In the genomic region with DNA sequence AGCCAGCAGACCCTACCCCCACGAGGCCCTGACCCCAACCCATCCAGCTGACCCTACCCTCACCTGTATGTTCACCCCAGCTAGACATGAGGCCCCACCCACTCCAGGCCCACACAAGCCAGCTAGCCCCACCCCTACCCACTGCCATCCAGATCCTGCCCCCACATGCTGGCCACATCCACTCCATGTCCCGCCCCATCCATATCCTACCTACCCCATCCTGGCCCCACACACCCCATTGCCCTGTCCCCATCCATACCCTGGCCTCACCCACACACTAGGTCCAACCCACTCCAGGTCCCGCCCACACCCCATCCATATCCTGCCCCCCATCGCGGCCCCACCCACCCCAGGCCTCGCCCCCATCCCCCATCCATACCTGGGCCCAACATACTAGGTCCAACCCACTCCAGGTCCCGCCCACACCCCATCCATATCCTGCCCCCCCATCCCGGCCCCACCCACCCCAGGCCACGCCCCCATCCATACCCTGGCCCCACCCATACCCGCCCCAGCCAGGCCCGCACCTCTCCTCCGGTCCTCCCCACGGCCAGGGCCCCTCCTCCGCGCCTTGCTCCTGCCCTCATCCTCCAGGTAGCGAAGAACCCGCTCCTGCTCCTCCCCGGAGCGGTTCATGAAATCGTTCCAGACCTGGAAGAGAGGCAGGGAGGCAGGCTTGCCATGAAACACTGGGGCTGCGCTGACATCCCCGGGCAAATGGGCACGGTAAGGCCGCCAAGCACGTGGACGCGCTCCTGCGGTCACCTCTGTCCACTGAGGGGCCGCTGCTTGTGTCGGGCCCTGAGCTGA, we compare ENCODE assay signal across 11 cellular contexts. TPM values are rescaled to one million over a fixed set of nuclear protein-coding genes. Genes with fewer than 3 reads are reported as not detected.
DNase-seq lines count a peak whose midpoint lies in the region; ATAC-seq and TF ChIP-seq lines count a peak whose summit lies in the region.
"Had no signal": no experiment of that assay in that cellular context is flagged by ENCODE, and none has a peak within 500 bp of the region (broad histone marks: within the 10 kb centered on the region; RNA-seq: fewer than 3 reads in every experiment).

No MANE protein-coding gene starts in this region.

- CTCF ChIA-PET in CD8-positive, alpha-beta T cell (lab: Charles Lee) = no interaction called here

- POLR2A ChIA-PET in CD8-positive, alpha-beta T cell (lab: Charles Lee) = no interaction called here

- H3K27ac Mint-ChIP-seq in CD8-positive, alpha-beta T cell = no peak overlapping the region
- H3K27ac Mint-ChIP-seq in neural progenitor cell = no peak overlapping the region
- H3K27ac Mint-ChIP-seq: mesothelial cell of epicardium had no signal

- H3K27me3 ChIP-seq in CD8-positive, alpha-beta T cell (ENCODE audit: insufficient read depth, low read length) = no peaks in the 10 kb centered on the region
- H3K27me3 ChIP-seq in foreskin keratinocyte (no peaks in the 10 kb centered on the region), neural progenitor cell (no peaks in the 10 kb centered on the region), tibial nerve (no peaks in the 10 kb centered on the region)
- H3K27me3 ChIP-seq: body of pancreas had no signal

- ATAC-seq in CD8-positive, alpha-beta T cell = peak; percentile 72
- ATAC-seq in foreskin keratinocyte = peak; percentile 59
- ATAC-seq in HG03039 (IDR thresholded peaks at IDR 0.05; ENCODE audit: unreplicated experiment) = no peak
- ATAC-seq: body of pancreas had no signal

- no peaks in the 10 kb centered on the region for H3K9me3 Mint-ChIP-seq in CD8-positive, alpha-beta T cell
- H3K9me3 Mint-ChIP-seq in neural progenitor cell = no peaks in the 10 kb centered on the region
- H3K9me3 Mint-ChIP-seq: mesothelial cell of epicardium had no signal

- WGBS in tibial nerve, 2 donors = 83 to 84% methylated on average over 27 to 30 of the region's 30 CpGs

- H4K20me1 ChIP-seq in neural progenitor cell (ENCODE audit: low read depth) = peaks cover 70% of the 10 kb centered on the region

- peak in 2 of 7 experiments; percentile 36 to 66 for DNase-seq in CD8-positive, alpha-beta T cell
- peak; percentile 29 for DNase-seq in SK-MEL-5 (ENCODE audit: low read depth, low spot score)
- DNase-seq in foreskin keratinocyte = no peak
- no peak for DNase-seq in neural progenitor cell (ENCODE audit: low spot score)
- DNase-seq in tibial nerve (ENCODE audit: low spot score in 2 of 2) = no peak
- no peak for DNase-seq in NCI-H128 (lab: John Stamatoyannopoulos, UW; ENCODE audit: unreplicated experiment)
- DNase-seq: body of pancreas, NCI-H526 treated with DMSO at 0.1 percent for 48 hours had no signal

- no peak overlapping the region for H2AFZ ChIP-seq in neural progenitor cell (replicated peaks)

- no peak for TF ChIP-seq POLR2A in tibial nerve (IDR thresholded peaks at IDR 0.05)

- H3K4me1 ChIP-seq in CD8-positive, alpha-beta T cell (ENCODE audit: insufficient read depth, low read length) = peaks cover 29% of the 10 kb centered on the region
- H3K4me1 ChIP-seq in foreskin keratinocyte (no peaks in the 10 kb centered on the region), neural progenitor cell (peaks cover 10% of the 10 kb centered on the region), tibial nerve (peaks cover 0 to 6% (median 0%) of the 10 kb centered on the region in 4 donors)

- H3K4me1 Mint-ChIP-seq in CD8-positive, alpha-beta T cell (ENCODE audit: low read depth) = peaks cover 24% of the 10 kb centered on the region
- H3K4me1 Mint-ChIP-seq in neural progenitor cell = peaks cover 27% of the 10 kb centered on the region

- peaks cover 26% of the 10 kb centered on the region for H3K79me2 ChIP-seq in neural progenitor cell (ENCODE audit: low read depth)

- no peak overlapping the region for H3K9ac ChIP-seq in neural progenitor cell

- TF ChIP-seq CTCF in 22Rv1 (IDR thresholded peaks at IDR 0.05) (no peak), foreskin keratinocyte (conservative IDR thresholded peaks at IDR 0.05) (no peak), neural progenitor cell (IDR thresholded peaks at IDR 0.05) (no peak), tibial nerve (IDR thresholded peaks at IDR 0.05) (no peak)
- TF ChIP-seq CTCF in CD8-positive, alpha-beta T cell (IDR thresholded peaks at IDR 0.05) = no peak

- H3K36me3 Mint-ChIP-seq in CD8-positive, alpha-beta T cell = peaks cover 50% of the 10 kb centered on the region
- peaks cover 1% of the 10 kb centered on the region for H3K36me3 Mint-ChIP-seq in neural progenitor cell

- H3K27ac ChIP-seq in 22Rv1 (peak overlapping the region; percentile 64), foreskin keratinocyte (no peak overlapping the region), neural progenitor cell (no peak overlapping the region), tibial nerve (no peak overlapping the region)
- H3K27ac ChIP-seq in CD8-positive, alpha-beta T cell (ENCODE audit: low read depth, low read length) = no peak overlapping the region
- H3K27ac ChIP-seq: body of pancreas had no signal

- no peak overlapping the region for H3K4me3 Mint-ChIP-seq in CD8-positive, alpha-beta T cell
- no peak overlapping the region for H3K4me3 Mint-ChIP-seq in neural progenitor cell
- H3K4me3 Mint-ChIP-seq: mesothelial cell of epicardium had no signal

- H3K9me3 ChIP-seq in CD8-positive, alpha-beta T cell (ENCODE audit: low read length) = no peaks in the 10 kb centered on the region
- no peaks in the 10 kb centered on the region for H3K9me3 ChIP-seq in neural progenitor cell (ENCODE audit: low read depth)
- no peaks in the 10 kb centered on the region for H3K9me3 ChIP-seq in tibial nerve
- H3K9me3 ChIP-seq: body of pancreas had no signal

- intact Hi-C loops in CD8-positive, alpha-beta T cell (cut with DNase I, micrococcal nuclease) = loop anchor here in 1 of 2 experiments (1.0 kb wide), 1 partner anchor 9 kb away; no protein-coding TSS in a partner anchor

- peaks cover 14% of the 10 kb centered on the region for H3K36me3 ChIP-seq in CD8-positive, alpha-beta T cell (ENCODE audit: insufficient read depth, low read length)
- H3K36me3 ChIP-seq in neural progenitor cell (no peaks in the 10 kb centered on the region), tibial nerve (peaks cover 0 to 49% (median 0%) of the 10 kb centered on the region in 3 donors)

- TF ChIP-seq EP300 in tibial nerve (IDR thresholded peaks at IDR 0.05) = no peak

- peaks cover 28% of the 10 kb centered on the region for H3F3A ChIP-seq in neural progenitor cell (ENCODE audit: low read depth)

- in situ Hi-C loops in SK-MEL-5 (cut with HindIII; ENCODE audit: low pct_unique_long_range_greater_than_20kb, low sequenced_read_pairs) = no loop called here

- no peak overlapping the region for H3K4me3 ChIP-seq in CD8-positive, alpha-beta T cell (ENCODE audit: low read depth, low read length)
- H3K4me3 ChIP-seq in neural progenitor cell (no peak overlapping the region), tibial nerve (no peak overlapping the region)
- H3K4me3 ChIP-seq: body of pancreas had no signal

- H3K27me3 Mint-ChIP-seq in CD8-positive, alpha-beta T cell (ENCODE audit: low read depth) = no peaks in the 10 kb centered on the region
- peaks cover 2% of the 10 kb centered on the region for H3K27me3 Mint-ChIP-seq in neural progenitor cell (ENCODE audit: insufficient read depth, low read depth)

- no peak overlapping the region for H3K4me2 ChIP-seq in neural progenitor cell

RNA-seq across cellular contexts. Expression of gene RNU6-9, which starts 7.2 kb away (rescaled TPM):
- total RNA-seq in CD8-positive, alpha-beta T cell = not detected
- not detected in 2 replicates for total RNA-seq in SK-MEL-5 (2014; rRNA removed; shearing (Covaris generic))
- not detected in 2 replicates for polyA plus RNA-seq in SK-MEL-5 (2015; cell fraction: cytosol; rRNA removed)
- polyA plus RNA-seq in SK-MEL-5 (2015; cell fraction: nucleus; rRNA removed) = not detected in 2 replicates
- total RNA-seq in foreskin keratinocyte (not detected in 2 replicates), neural progenitor cell (ENCODE audit: low replicate concordance) (not detected in 2 replicates), tibial nerve (not detected)
- not detected in 2 replicates for polyA plus RNA-seq in foreskin keratinocyte
- total RNA-seq: body of pancreas, mesothelial cell of epicardium had no signal

RNA-seq across cellular contexts. Expression of gene MED16, which starts 7.5 kb away (rescaled TPM):
- 10 to 100 TPM; 32.6 to 35.3 TPM for total RNA-seq in CD8-positive, alpha-beta T cell
- total RNA-seq in SK-MEL-5 (2014; rRNA removed; shearing (Covaris generic)) = 3.2 and 3.9 TPM in 2 replicates
- 25.3 and 33.5 TPM in 2 replicates for polyA plus RNA-seq in SK-MEL-5 (2015; cell fraction: cytosol; rRNA removed)
- 13.3 and 21.4 TPM in 2 replicates for polyA plus RNA-seq in SK-MEL-5 (2015; cell fraction: nucleus; rRNA removed)
- total RNA-seq in foreskin keratinocyte = 25.9 and 26.9 TPM in 2 replicates
- 41.3 and 44.2 TPM in 2 replicates for polyA plus RNA-seq in foreskin keratinocyte
- 14.4 and 46.9 TPM in 2 replicates for total RNA-seq in neural progenitor cell (ENCODE audit: low replicate concordance)
- 10 to 100 TPM; 49.6 to 67.5 (median 53.9) TPM for total RNA-seq in tibial nerve

RNA-seq across cellular contexts. Expression of gene R3HDM4, which starts 12.5 kb away (rescaled TPM):
- 100 to 1,000 TPM; 242 to 261 TPM for total RNA-seq in CD8-positive, alpha-beta T cell
- 20.0 and 21.0 TPM in 2 replicates for total RNA-seq in SK-MEL-5 (2014; rRNA removed; shearing (Covaris generic))
- polyA plus RNA-seq in SK-MEL-5 (2015; cell fraction: cytosol; rRNA removed) = 70.8 and 71.9 TPM in 2 replicates
- 42.7 and 47.9 TPM in 2 replicates for polyA plus RNA-seq in SK-MEL-5 (2015; cell fraction: nucleus; rRNA removed)
- total RNA-seq in foreskin keratinocyte (48.8 and 55.4 TPM in 2 replicates), neural progenitor cell (ENCODE audit: low replicate concordance) (22.7 and 58.2 TPM in 2 replicates), tibial nerve (10 to 100 TPM; 30.2 to 47.7 (median 37.6) TPM)
- polyA plus RNA-seq in foreskin keratinocyte = 63.7 and 68.1 TPM in 2 replicates

RNA-seq across cellular contexts. Expression of gene KISS1R, which starts 16.6 kb away (rescaled TPM):
- total RNA-seq in CD8-positive, alpha-beta T cell = under 1 TPM; 0.81 to 0.90 TPM
- not detected in 2 replicates for total RNA-seq in SK-MEL-5 (2014; rRNA removed; shearing (Covaris generic))
- polyA plus RNA-seq in SK-MEL-5 (2015; cell fraction: cytosol; rRNA removed) = not detected in 2 replicates
- polyA plus RNA-seq in SK-MEL-5 (2015; cell fraction: nucleus; rRNA removed) = not detected in 2 replicates
- not detected in 2 replicates for total RNA-seq in foreskin keratinocyte
- polyA plus RNA-seq in foreskin keratinocyte = not detected in 2 replicates
- 0.77 TPM in 1 of 2 replicates, not detected in the other for total RNA-seq in neural progenitor cell (ENCODE audit: low replicate concordance)
- total RNA-seq in tibial nerve = not detected

RNA-seq across cellular contexts. Expression of gene ARID3A, which starts 25.3 kb away (rescaled TPM):
- total RNA-seq in CD8-positive, alpha-beta T cell = 1 to 10 TPM; 2.0 to 2.7 TPM
- 4.1 and 6.6 TPM in 2 replicates for total RNA-seq in SK-MEL-5 (2014; rRNA removed; shearing (Covaris generic))
- polyA plus RNA-seq in SK-MEL-5 (2015; cell fraction: cytosol; rRNA removed) = 7.1 and 8.2 TPM in 2 replicates
- 3.4 and 4.2 TPM in 2 replicates for polyA plus RNA-seq in SK-MEL-5 (2015; cell fraction: nucleus; rRNA removed)
- total RNA-seq in foreskin keratinocyte (9.0 and 9.4 TPM in 2 replicates), neural progenitor cell (ENCODE audit: low replicate concordance) (25.5 and 68.7 TPM in 2 replicates), tibial nerve (10 to 100 TPM in 3 of 4 donors, 1 to 10 TPM in 1; 8.1 to 15.3 (median 12.5) TPM)
- polyA plus RNA-seq in foreskin keratinocyte = 4.8 and 5.0 TPM in 2 replicates
